In the genomic region with DNA sequence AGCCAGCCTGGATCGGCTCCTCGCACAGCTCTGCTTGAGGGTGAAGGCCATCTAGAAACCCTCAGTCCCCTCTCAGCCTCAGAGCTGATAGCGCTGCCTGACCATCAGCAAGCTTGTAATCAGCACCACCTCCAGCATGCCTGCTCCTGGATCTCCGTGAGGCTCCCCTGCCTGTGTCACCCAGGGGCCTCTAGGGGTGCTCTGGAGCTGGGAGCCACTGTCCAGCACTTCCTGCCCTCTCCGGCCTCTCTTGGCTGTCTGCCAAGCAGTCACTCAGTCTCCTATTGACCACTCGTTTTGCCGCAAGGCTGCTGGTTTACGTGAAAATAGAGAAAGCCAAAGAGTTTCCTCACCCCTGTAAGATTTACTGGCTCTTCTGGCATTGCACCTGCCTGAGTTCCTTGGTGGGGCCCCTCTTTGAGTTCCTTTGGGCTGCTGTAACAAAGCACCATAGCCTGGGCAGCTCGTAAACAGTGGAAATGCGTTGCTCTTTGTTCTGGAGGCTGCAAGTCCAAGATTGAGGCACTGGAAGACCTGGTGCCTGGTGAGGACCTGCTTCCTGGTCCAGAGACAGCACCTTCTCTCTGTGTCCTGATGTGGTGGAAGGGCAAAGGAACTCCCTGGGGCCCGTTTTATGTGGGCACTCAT, we compare ENCODE assay signal across 1 cellular context.
TF ChIP-seq lines count a peak whose summit lies in the region.

No MANE protein-coding gene starts in this region.

TF ChIP-seq in HepG2, 621 proteins besides CTCF, POLR2A, EP300 and RAD21 (continued from another document and continues in another):
- TF ChIP-seq, protein P1, sequence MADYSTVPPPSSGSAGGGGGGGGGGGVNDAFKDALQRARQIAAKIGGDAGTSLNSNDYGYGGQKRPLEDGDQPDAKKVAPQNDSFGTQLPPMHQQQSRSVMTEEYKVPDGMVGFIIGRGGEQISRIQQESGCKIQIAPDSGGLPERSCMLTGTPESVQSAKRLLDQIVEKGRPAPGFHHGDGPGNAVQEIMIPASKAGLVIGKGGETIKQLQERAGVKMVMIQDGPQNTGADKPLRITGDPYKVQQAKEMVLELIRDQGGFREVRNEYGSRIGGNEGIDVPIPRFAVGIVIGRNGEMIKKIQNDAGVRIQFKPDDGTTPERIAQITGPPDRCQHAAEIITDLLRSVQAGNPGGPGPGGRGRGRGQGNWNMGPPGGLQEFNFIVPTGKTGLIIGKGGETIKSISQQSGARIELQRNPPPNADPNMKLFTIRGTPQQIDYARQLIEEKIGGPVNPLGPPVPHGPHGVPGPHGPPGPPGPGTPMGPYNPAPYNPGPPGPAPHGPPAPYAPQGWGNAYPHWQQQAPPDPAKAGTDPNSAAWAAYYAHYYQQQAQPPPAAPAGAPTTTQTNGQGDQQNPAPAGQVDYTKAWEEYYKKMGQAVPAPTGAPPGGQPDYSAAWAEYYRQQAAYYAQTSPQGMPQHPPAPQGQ (CRISPR knock-in tag; IDR thresholded peaks at IDR 0.05; ENCODE audit: borderline replicate concordance): 0 out of 2 replicates have a peak, but pooled peaks have one; percentile 31
- TF ChIP-seq FOXM1 (CRISPR knock-in tag; IDR thresholded peaks at IDR 0.05): no peak
- TF ChIP-seq, protein P2, sequence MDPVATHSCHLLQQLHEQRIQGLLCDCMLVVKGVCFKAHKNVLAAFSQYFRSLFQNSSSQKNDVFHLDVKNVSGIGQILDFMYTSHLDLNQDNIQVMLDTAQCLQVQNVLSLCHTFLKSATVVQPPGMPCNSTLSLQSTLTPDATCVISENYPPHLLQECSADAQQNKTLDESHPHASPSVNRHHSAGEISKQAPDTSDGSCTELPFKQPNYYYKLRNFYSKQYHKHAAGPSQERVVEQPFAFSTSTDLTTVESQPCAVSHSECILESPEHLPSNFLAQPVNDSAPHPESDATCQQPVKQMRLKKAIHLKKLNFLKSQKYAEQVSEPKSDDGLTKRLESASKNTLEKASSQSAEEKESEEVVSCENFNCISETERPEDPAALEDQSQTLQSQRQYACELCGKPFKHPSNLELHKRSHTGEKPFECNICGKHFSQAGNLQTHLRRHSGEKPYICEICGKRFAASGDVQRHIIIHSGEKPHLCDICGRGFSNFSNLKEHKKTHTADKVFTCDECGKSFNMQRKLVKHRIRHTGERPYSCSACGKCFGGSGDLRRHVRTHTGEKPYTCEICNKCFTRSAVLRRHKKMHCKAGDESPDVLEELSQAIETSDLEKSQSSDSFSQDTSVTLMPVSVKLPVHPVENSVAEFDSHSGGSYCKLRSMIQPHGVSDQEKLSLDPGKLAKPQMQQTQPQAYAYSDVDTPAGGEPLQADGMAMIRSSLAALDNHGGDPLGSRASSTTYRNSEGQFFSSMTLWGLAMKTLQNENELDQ (CRISPR knock-in tag; IDR thresholded peaks at IDR 0.05; ENCODE audit: borderline replicate concordance): 0 out of 2 replicates have a peak, but pooled peaks have one; percentile 28
- TF ChIP-seq DPF2 (CRISPR knock-in tag; IDR thresholded peaks at IDR 0.05; ENCODE audit: borderline replicate concordance, low read depth): no peak; the same call in none of the 2 replicates
- TF ChIP-seq TGIF2 (CRISPR knock-in tag; IDR thresholded peaks at IDR 0.05): peak; percentile 72; the same call in 1 of the 2 replicates
- 0 out of 2 replicates have a peak, but pooled peaks have one; percentile 46 for TF ChIP-seq HMG20B (CRISPR knock-in tag; conservative IDR thresholded peaks at IDR 0.05)
- no peak; the same call in 1 of the 2 replicates for TF ChIP-seq ZNF543 (CRISPR knock-in tag; IDR thresholded peaks at IDR 0.05)
- peak; percentile 44; the same call in 1 of the 2 replicates for TF ChIP-seq KDM6A (CRISPR knock-in tag; IDR thresholded peaks at IDR 0.05; ENCODE audit: low read depth)
- TF ChIP-seq CCAR2 (optimal IDR thresholded peaks at IDR 0.05; ENCODE audit: low read depth, low read length): peak; percentile 83
- no peak for TF ChIP-seq ARID2 (CRISPR knock-in tag; IDR thresholded peaks at IDR 0.05; ENCODE audit: borderline replicate concordance)
- TF ChIP-seq FOXA3 (CRISPR knock-in tag; IDR thresholded peaks at IDR 0.05): peak; percentile 74; the same call in 1 of the 2 replicates
- no peak for TF ChIP-seq GABPA (IDR thresholded peaks at IDR 0.05; ENCODE audit: low read depth, low read length)
- TF ChIP-seq GABPA (CRISPR knock-in tag; IDR thresholded peaks at IDR 0.05; ENCODE audit: low read depth): peak; percentile 87
- peak; percentile 53 for TF ChIP-seq TEAD3 (CRISPR knock-in tag; optimal IDR thresholded peaks at IDR 0.05; ENCODE audit: borderline replicate concordance)
- no peak for TF ChIP-seq ZNF746 (CRISPR knock-in tag; IDR thresholded peaks at IDR 0.05)
- TF ChIP-seq ZNF34 (CRISPR knock-in tag; IDR thresholded peaks at IDR 0.05; ENCODE audit: borderline replicate concordance): peak; percentile 23; the same call in 1 of the 2 replicates
- TF ChIP-seq RARG (CRISPR knock-in tag; IDR thresholded peaks at IDR 0.05; ENCODE audit: low read depth): 0 out of 2 replicates have a peak, but pooled peaks have one; percentile 34
- TF ChIP-seq TAF1 (CRISPR knock-in tag; IDR thresholded peaks at IDR 0.05): peak; percentile 65
- TF ChIP-seq ZNF567 (CRISPR knock-in tag; IDR thresholded peaks at IDR 0.05; ENCODE audit: borderline replicate concordance): peak; percentile 43; the same call in 1 of the 2 replicates
- TF ChIP-seq RCOR2 (CRISPR knock-in tag; IDR thresholded peaks at IDR 0.05): peak; percentile 77; the same call in 1 of the 2 replicates
- peak; percentile 23; the same call in 1 of the 2 replicates for TF ChIP-seq NFYB (CRISPR knock-in tag; IDR thresholded peaks at IDR 0.05)
- TF ChIP-seq, protein P3, sequence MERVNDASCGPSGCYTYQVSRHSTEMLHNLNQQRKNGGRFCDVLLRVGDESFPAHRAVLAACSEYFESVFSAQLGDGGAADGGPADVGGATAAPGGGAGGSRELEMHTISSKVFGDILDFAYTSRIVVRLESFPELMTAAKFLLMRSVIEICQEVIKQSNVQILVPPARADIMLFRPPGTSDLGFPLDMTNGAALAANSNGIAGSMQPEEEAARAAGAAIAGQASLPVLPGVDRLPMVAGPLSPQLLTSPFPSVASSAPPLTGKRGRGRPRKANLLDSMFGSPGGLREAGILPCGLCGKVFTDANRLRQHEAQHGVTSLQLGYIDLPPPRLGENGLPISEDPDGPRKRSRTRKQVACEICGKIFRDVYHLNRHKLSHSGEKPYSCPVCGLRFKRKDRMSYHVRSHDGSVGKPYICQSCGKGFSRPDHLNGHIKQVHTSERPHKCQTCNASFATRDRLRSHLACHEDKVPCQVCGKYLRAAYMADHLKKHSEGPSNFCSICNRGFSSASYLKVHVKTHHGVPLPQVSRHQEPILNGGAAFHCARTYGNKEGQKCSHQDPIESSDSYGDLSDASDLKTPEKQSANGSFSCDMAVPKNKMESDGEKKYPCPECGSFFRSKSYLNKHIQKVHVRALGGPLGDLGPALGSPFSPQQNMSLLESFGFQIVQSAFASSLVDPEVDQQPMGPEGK (CRISPR knock-in tag; IDR thresholded peaks at IDR 0.05): 0 out of 2 replicates have a peak, but pooled peaks have one; percentile 46
- peak; percentile 86 for TF ChIP-seq IRF2 (CRISPR knock-in tag; IDR thresholded peaks at IDR 0.05)
- 0 out of 2 replicates have a peak, but pooled peaks have one; percentile 51 for TF ChIP-seq MIXL1 (CRISPR knock-in tag; IDR thresholded peaks at IDR 0.05)
- peak; percentile 93; the same call in 1 of the 2 replicates for TF ChIP-seq SP140L (CRISPR knock-in tag; IDR thresholded peaks at IDR 0.05; ENCODE audit: borderline replicate concordance)
- peak; percentile 85; the same call in 2 of the 3 replicates for TF ChIP-seq MXI1 (IDR thresholded peaks at IDR 0.05; ENCODE audit: borderline replicate concordance, low read depth, low read length)
- no peak for TF ChIP-seq ZNF234 (CRISPR knock-in tag; conservative IDR thresholded peaks at IDR 0.05)
- TF ChIP-seq, protein P4, sequence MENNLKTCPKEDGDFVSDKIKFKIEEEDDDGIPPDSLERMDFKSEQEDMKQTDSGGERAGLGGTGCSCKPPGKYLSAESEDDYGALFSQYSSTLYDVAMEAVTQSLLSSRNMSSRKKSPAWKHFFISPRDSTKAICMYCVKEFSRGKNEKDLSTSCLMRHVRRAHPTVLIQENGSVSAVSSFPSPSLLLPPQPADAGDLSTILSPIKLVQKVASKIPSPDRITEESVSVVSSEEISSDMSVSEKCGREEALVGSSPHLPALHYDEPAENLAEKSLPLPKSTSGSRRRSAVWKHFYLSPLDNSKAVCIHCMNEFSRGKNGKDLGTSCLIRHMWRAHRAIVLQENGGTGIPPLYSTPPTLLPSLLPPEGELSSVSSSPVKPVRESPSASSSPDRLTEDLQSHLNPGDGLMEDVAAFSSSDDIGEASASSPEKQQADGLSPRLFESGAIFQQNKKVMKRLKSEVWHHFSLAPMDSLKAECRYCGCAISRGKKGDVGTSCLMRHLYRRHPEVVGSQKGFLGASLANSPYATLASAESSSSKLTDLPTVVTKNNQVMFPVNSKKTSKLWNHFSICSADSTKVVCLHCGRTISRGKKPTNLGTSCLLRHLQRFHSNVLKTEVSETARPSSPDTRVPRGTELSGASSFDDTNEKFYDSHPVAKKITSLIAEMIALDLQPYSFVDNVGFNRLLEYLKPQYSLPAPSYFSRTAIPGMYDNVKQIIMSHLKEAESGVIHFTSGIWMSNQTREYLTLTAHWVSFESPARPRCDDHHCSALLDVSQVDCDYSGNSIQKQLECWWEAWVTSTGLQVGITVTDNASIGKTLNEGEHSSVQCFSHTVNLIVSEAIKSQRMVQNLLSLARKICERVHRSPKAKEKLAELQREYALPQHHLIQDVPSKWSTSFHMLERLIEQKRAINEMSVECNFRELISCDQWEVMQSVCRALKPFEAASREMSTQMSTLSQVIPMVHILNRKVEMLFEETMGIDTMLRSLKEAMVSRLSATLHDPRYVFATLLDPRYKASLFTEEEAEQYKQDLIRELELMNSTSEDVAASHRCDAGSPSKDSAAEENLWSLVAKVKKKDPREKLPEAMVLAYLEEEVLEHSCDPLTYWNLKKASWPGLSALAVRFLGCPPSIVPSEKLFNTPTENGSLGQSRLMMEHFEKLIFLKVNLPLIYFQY (CRISPR knock-in tag; IDR thresholded peaks at IDR 0.05; ENCODE audit: borderline replicate concordance): 0 out of 2 replicates have a peak, but pooled peaks have one; percentile 40
- TF ChIP-seq TSC22D2 (CRISPR knock-in tag; IDR thresholded peaks at IDR 0.05; ENCODE audit: borderline replicate concordance): peak; percentile 73; the same call in 1 of the 2 replicates
- TF ChIP-seq MED1 (CRISPR knock-in tag; IDR thresholded peaks at IDR 0.05): peak; percentile 91
- peak; percentile 82 for TF ChIP-seq POGZ (CRISPR knock-in tag; IDR thresholded peaks at IDR 0.05)
- TF ChIP-seq, protein P5, sequence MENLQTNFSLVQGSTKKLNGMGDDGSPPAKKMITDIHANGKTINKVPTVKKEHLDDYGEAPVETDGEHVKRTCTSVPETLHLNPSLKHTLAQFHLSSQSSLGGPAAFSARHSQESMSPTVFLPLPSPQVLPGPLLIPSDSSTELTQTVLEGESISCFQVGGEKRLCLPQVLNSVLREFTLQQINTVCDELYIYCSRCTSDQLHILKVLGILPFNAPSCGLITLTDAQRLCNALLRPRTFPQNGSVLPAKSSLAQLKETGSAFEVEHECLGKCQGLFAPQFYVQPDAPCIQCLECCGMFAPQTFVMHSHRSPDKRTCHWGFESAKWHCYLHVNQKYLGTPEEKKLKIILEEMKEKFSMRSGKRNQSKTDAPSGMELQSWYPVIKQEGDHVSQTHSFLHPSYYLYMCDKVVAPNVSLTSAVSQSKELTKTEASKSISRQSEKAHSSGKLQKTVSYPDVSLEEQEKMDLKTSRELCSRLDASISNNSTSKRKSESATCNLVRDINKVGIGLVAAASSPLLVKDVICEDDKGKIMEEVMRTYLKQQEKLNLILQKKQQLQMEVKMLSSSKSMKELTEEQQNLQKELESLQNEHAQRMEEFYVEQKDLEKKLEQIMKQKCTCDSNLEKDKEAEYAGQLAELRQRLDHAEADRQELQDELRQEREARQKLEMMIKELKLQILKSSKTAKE (CRISPR knock-in tag; IDR thresholded peaks at IDR 0.05; ENCODE audit: borderline replicate concordance): no peak
- no peak for TF ChIP-seq ZNF749 (CRISPR knock-in tag; IDR thresholded peaks at IDR 0.05; ENCODE audit: borderline replicate concordance)
- TF ChIP-seq, protein P6, sequence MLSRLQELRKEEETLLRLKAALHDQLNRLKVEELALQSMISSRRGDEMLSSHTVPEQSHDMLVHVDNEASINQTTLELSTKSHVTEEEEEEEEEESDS (CRISPR knock-in tag; IDR thresholded peaks at IDR 0.05; ENCODE audit: borderline replicate concordance): 0 out of 2 replicates have a peak, but pooled peaks have one; percentile 60
- peak; percentile 86 for TF ChIP-seq ZNF136 (CRISPR knock-in tag; IDR thresholded peaks at IDR 0.05; ENCODE audit: low read depth)
- TF ChIP-seq MAFG (CRISPR knock-in tag; IDR thresholded peaks at IDR 0.05): no peak
- TF ChIP-seq SRF (IDR thresholded peaks at IDR 0.05; ENCODE audit: low read depth, low read length): no peak
- peak; percentile 94 for TF ChIP-seq KDM2A (CRISPR knock-in tag; IDR thresholded peaks at IDR 0.05; ENCODE audit: borderline replicate concordance, low read depth)
- TF ChIP-seq, protein P7, sequence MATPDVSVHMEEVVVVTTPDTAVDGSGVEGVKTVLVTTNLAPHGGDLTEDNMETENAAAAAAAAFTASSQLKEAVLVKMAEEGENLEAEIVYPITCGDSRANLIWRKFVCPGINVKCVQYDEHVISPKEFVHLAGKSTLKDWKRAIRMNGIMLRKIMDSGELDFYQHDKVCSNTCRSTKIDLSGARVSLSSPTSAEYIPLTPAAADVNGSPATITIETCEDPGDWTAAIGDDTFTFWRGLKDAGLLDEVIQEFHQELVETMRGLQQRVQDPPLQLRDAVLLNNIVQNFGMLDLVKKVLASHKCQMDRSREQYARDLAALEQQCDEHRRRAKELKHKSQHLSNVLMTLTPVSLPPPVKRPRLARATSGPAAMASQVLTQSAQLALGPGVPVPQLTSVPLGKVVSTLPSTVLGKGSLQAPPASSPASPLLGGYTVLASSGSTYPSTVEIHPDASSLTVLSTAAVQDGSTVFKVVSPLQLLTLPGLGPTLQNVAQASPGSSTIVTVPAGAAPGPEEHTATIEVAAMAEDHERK (CRISPR knock-in tag; IDR thresholded peaks at IDR 0.05; ENCODE audit: low read depth): 0 out of 2 replicates have a peak, but pooled peaks have one; percentile 19
- TF ChIP-seq FOXJ3 (CRISPR knock-in tag; IDR thresholded peaks at IDR 0.05; ENCODE audit: borderline replicate concordance): peak; percentile 44; the same call in 1 of the 2 replicates
- peak; percentile 88; the same call in 1 of the 2 replicates for TF ChIP-seq ZNF766 (CRISPR knock-in tag; IDR thresholded peaks at IDR 0.05; ENCODE audit: borderline replicate concordance)
- TF ChIP-seq ZNF607 (CRISPR knock-in tag; IDR thresholded peaks at IDR 0.05; ENCODE audit: borderline replicate concordance): 0 out of 2 replicates have a peak, but pooled peaks have one; percentile 60
- TF ChIP-seq ZNF614 (CRISPR knock-in tag; IDR thresholded peaks at IDR 0.05; ENCODE audit: borderline replicate concordance): 0 out of 2 replicates have a peak, but pooled peaks have one; percentile 47
- TF ChIP-seq RORA (CRISPR knock-in tag; IDR thresholded peaks at IDR 0.05): no peak
